In genomic region chr7:137692399-137692798, GRCh38 we compare ENCODE assay signal across 22 cellular contexts.
DNase-seq lines count a peak whose midpoint lies in the region; ATAC-seq, FAIRE-seq and TF ChIP-seq lines count a peak whose summit lies in the region.
"Had no signal": no experiment of that assay in that cellular context is flagged by ENCODE, and none has a peak within 500 bp of the region (broad histone marks: within the 10 kb centered on the region; RNA-seq: fewer than 3 reads in every experiment).

No MANE protein-coding gene starts in this region.

- peak overlapping the region; percentile 52 for H3K27ac ChIP-seq in ACC112 (ENCODE audit: low read depth, low read length)
- no peak overlapping the region for H3K27ac ChIP-seq in GM12878 (ENCODE audit: control insufficient read depth, insufficient read depth)
- no peak overlapping the region for H3K27ac ChIP-seq in tibial artery
- H3K27ac ChIP-seq: 22Rv1 had no signal

- TF ChIP-seq CTCF in GM12878 (IDR thresholded peaks at IDR 0.05 in 2 of 3, conservative IDR thresholded peaks at IDR 0.05 in 1 of 3; ENCODE audit: control insufficient read depth in 2 of 3, extremely low read depth in 1 of 3, insufficient read depth in 1 of 3, low read depth in 3 of 3, low read length in 3 of 3) (no peak), tibial artery (IDR thresholded peaks at IDR 0.05) (no peak)

- FAIRE-seq in GM12878 (lab: Jason Lieb, UNC): no peak
- FAIRE-seq: A204.1, G401.6, H54 had no signal

- H3K4me1 ChIP-seq in ACC112 (ENCODE audit: control insufficient read depth, insufficient read depth, low read length, unreplicated experiment) (peaks cover 91% of the 10 kb centered on the region), GM12878 (ENCODE audit: control insufficient read depth, insufficient read depth, low read length) (no peaks in the 10 kb centered on the region), skeletal muscle satellite cell (ENCODE audit: control insufficient read depth, insufficient read depth, low read length) (peaks cover 92% of the 10 kb centered on the region), tibial artery (peaks cover 0 to 5% (median 2%) of the 10 kb centered on the region in 4 donors)
- H3K4me1 ChIP-seq: HAP-1 had no signal

- TF ChIP-seq RAD21 in GM12878 (IDR thresholded peaks at IDR 0.05; ENCODE audit: insufficient read depth, low read depth, low read length): no peak

- no TSS peak for BruUV-seq in GM12878 (replicated peaks; lab: Mats Ljungman, UMichigan)

- RAD21 ChIA-PET in GM12878 (lab: Charles Lee; ENCODE audit: unreplicated experiment): interaction anchor here (1.1 to 3.8 kb wide), 5 partner anchors 21 to 208 kb away, joined by 3 to 26 read pairs (median 6); no protein-coding TSS in a partner anchor

- 17% methylated on average over 4 of the region's 4 CpGs for WGBS in GM12878 (ENCODE audit: insufficient coverage, insufficient replicate concordance, low lambda C conversion rate, missing lambda C conversion rate)

- SMC1A ChIA-PET in GM12878 (lab: Charles Lee; ENCODE audit: uncharacterized antibody, unreplicated experiment): interaction anchor here (1.0 to 5.9 kb wide), 9 partner anchors 13 to 65 kb away, joined by 3 to 63 read pairs (median 10); no protein-coding TSS in a partner anchor

- no peak for TF ChIP-seq EP300 in GM12878 (IDR thresholded peaks at IDR 0.05; ENCODE audit: borderline replicate concordance in 1 of 2, control insufficient read depth in 1 of 2, low read depth in 2 of 2, low read length in 2 of 2)

- H3K9ac ChIP-seq in GM12878 (ENCODE audit: control insufficient read depth, insufficient read depth, low read length): no peak overlapping the region
- peak overlapping the region; percentile 23 for H3K9ac ChIP-seq in skeletal muscle satellite cell (ENCODE audit: low read depth, low read length)

- H3K9me3 ChIP-seq in GM12878 (replicated peaks; ENCODE audit: control insufficient read depth, insufficient read depth, low read length): no peaks in the 10 kb centered on the region
- H3K9me3 ChIP-seq in skeletal muscle satellite cell (replicated peaks; ENCODE audit: low read length): no peaks in the 10 kb centered on the region
- H3K9me3 ChIP-seq in tibial artery: no peaks in the 10 kb centered on the region
- H3K9me3 ChIP-seq: HAP-1 had no signal

- H3K4me2 ChIP-seq in GM12878 (ENCODE audit: control insufficient read depth, insufficient read depth): no peak overlapping the region
- no peak overlapping the region for H3K4me2 ChIP-seq in skeletal muscle satellite cell (ENCODE audit: low read length)

- H3K36me3 ChIP-seq in ACC112 (ENCODE audit: insufficient read depth, low read length) (no peaks in the 10 kb centered on the region), GM12878 (ENCODE audit: control insufficient read depth in 2 of 2, insufficient read depth in 2 of 2, low read length in 1 of 2) (no peaks in the 10 kb centered on the region), skeletal muscle satellite cell (ENCODE audit: insufficient read depth, low read length) (peaks cover 5% of the 10 kb centered on the region), tibial artery (no peaks in the 10 kb centered on the region)
- H3K36me3 ChIP-seq: HAP-1 had no signal

- CTCF ChIA-PET in GM12878 (lab: Yijun Ruan, JAX): interaction anchor here (2.2 to 2.3 kb wide), 2 partner anchors 21 to 36 kb away, joined by 9 to 12 read pairs; no protein-coding TSS in a partner anchor

- H2AFZ ChIP-seq in ACC112 (ENCODE audit: low read length, unreplicated experiment) (peak overlapping the region; percentile 44), GM12878 (ENCODE audit: control insufficient read depth, low read depth, low read length) (no peak overlapping the region)

- DNase-seq in SK-N-DZ (ENCODE audit: low spot score) (peak; percentile 51), GM12878 (ENCODE audit: low read depth, low spot score) (no peak), activated T-cell treated with anti-CD3 and anti-CD28 coated beads for 4 hours (no peak), tibial artery (no peak)
- DNase-seq: ACHN; AML-193; C1 segment of cervical spinal cord; Calu3; CD4-positive, alpha-beta memory T cell; COR-L47; DMS53; DND-41; GOT3; HFFc6 had no signal

- in situ Hi-C loops in GM12878 (cut with MboI): no loop called here

- no peaks in the 10 kb centered on the region for H4K20me1 ChIP-seq in GM12878 (ENCODE audit: control insufficient read depth, insufficient read depth)

- TF ChIP-seq POLR2A in GM12878 (IDR thresholded peaks at IDR 0.05; ENCODE audit: low read depth, low read length): no peak

- no peak overlapping the region for H3K4me3 ChIP-seq in ACC112 (ENCODE audit: low read depth, low read length)
- H3K4me3 ChIP-seq in GM12878: no peak overlapping the region
- no peak overlapping the region for H3K4me3 ChIP-seq in skeletal muscle satellite cell (ENCODE audit: low read length)
- no peak overlapping the region for H3K4me3 ChIP-seq in tibial artery
- H3K4me3 ChIP-seq: HAP-1 had no signal

- POLR2A ChIA-PET in GM12878 (lab: Charles Lee): interaction anchor here (0.6 to 3.3 kb wide), 2 partner anchors 22 to 62 kb away, joined by 4 to 17 read pairs; no protein-coding TSS in a partner anchor

- H3K79me2 ChIP-seq in ACC112 (ENCODE audit: control insufficient read depth, insufficient read depth, low read length, unreplicated experiment) (no peaks in the 10 kb centered on the region), GM12878 (ENCODE audit: control insufficient read depth, insufficient read depth, low read length) (no peaks in the 10 kb centered on the region)

- no peaks in the 10 kb centered on the region for H3K27me3 ChIP-seq in ACC112 (ENCODE audit: insufficient read depth, low read length)
- no peaks in the 10 kb centered on the region for H3K27me3 ChIP-seq in GM12878 (replicated peaks in 1 of 2; ENCODE audit: control insufficient read depth in 2 of 2, insufficient read depth in 2 of 2, low read length in 1 of 2)
- no peaks in the 10 kb centered on the region for H3K27me3 ChIP-seq in skeletal muscle satellite cell (ENCODE audit: control insufficient read depth, insufficient read depth, low read length)
- H3K27me3 ChIP-seq in tibial artery: no peaks in the 10 kb centered on the region

- intact Hi-C loops in GM12878 (cut with micrococcal nuclease; ENCODE audit: unreplicated experiment): no loop called here
- intact Hi-C loops in tibial artery (cut with DNase I; ENCODE audit: low total_unique reads): no loop called here

- peak; percentile 20; the same call in 1 of the 3 replicates for ATAC-seq in GM12878
- no peak for ATAC-seq in GM18873 (IDR thresholded peaks at IDR 0.05; ENCODE audit: low FRiP score, unreplicated experiment)

TF ChIP-seq in GM12878, 131 proteins besides CTCF, POLR2A, EP300 and RAD21:
- TF ChIP-seq ZSCAN29 (IDR thresholded peaks at IDR 0.05) (peak; percentile 53; the same call in 1 of the 2 replicates), RUNX3 (IDR thresholded peaks at IDR 0.05; ENCODE audit: low read length) (peak; percentile 9; the same call in 1 of the 2 replicates), WRNIP1 (IDR thresholded peaks at IDR 0.05; ENCODE audit: borderline replicate concordance, low read depth, low read length) (no peak), SRF (IDR thresholded peaks at IDR 0.05; ENCODE audit: low read depth in 2 of 2, low read length in 2 of 2) (no peak), LARP7 (IDR thresholded peaks at IDR 0.05) (no peak), KDM1A (IDR thresholded peaks at IDR 0.05; ENCODE audit: borderline replicate concordance) (no peak)
